ENCODE assay signal across 22 cellular contexts in the genomic region with DNA sequence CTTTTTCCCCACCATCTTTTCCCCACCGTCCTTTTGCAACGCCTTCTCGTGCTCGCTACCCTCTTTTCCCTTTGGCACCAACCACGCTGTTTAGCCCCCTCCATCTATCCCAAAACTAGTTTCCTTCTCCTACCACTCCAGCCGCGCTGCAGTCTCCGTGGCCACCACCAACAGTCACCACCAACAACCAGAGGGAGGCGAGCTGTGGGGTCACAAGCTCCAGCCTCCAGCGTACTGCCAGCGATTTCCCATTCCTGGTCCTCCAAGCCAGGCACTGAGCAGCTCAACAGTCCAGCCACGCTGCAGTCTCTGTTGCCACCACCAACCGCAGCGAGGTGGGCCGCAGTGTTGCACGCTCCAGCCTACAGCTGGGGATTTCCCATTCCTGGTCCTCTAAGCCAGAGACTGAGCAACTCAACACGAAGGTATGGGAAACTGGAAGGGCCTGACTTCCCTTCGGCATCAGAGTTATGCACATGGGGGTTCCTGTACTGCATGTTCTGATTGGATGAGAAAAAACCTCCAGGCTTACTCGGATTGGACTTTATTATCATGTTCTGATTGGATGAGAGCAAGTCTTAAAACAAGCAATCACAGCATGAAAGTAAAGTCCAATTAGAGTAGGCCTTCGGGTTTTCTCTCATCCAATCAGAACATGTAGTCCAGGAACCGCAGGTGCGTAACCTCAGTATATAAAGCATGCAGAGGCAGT.
"Had no signal": no experiment of that assay in that cellular context is flagged by ENCODE, and none has a peak within 500 bp of the region (broad histone marks: within the 10 kb centered on the region; RNA-seq: fewer than 3 reads in every experiment).

No MANE protein-coding gene starts in this region.

- H3K27ac Mint-ChIP-seq: activated naive CD4-positive, alpha-beta T cell treated with anti-CD3 and anti-CD28 coated beads, Interleukin-2, amount 50 U/mL, for 72 hours; activated T-helper 17 cell treated with anti-CD3 and anti-CD28 coated beads, Interleukin-2, amount 50 U/mL, for 72 hours; brain; dendritic cell treated with granulocyte-macrophage colony-stimulating factor and Interleukin-4, amounts not matched to agents 40 ng/mL and 50 ng/mL, for 4 days; natural killer cell; stimulated activated memory B cell treated with anti-CD40 and anti-IgM and Interleukin-4, amounts not matched to agents 10 μg/mL and 1 μg/mL and 100 μg/mL, for 72 hours; T-helper 2 cell treated with Interferon-gamma antibody and Interleukin-4, amounts not matched to agents 5 μg/mL and 100 μg/mL, for 36 hours had no signal

- ATAC-seq: activated naive CD4-positive, alpha-beta T cell treated with anti-CD3 and anti-CD28 coated beads, Interleukin-2, amount 50 U/mL, for 72 hours; activated T-helper 17 cell treated with anti-CD3 and anti-CD28 coated beads, Interleukin-2, amount 50 U/mL, for 72 hours; stimulated activated memory B cell treated with anti-CD40 and anti-IgM and Interleukin-4, amounts not matched to agents 10 μg/mL and 1 μg/mL and 100 μg/mL, for 72 hours had no signal

- H3K36me3 ChIP-seq: left ventricle myocardium inferior, neutrophil, ovary, prostate gland, right atrium auricular region, stomach, suprapubic skin, transverse colon had no signal

- DNase-seq: activated CD4-positive, CD25-positive, alpha-beta regulatory T cell treated with anti-CD3 and anti-CD28 coated beads, Interleukin-2, amount 50 U/mL, for 72 hours; activated T-cell treated with anti-CD3 and anti-CD28 coated beads, Interleukin-2, amount 50 U/mL, for 1 hour; aorta; effector CD8-positive, alpha-beta T cell; foreskin melanocyte; left ventricle myocardium inferior; midbrain; natural killer cell; ovary; stomach; transverse colon had no signal

- H3K9me3 ChIP-seq: left ventricle myocardium inferior, neutrophil, ovary, prostate gland, right atrium auricular region, stomach, suprapubic skin, transverse colon had no signal

- H3K36me3 Mint-ChIP-seq: activated naive CD4-positive, alpha-beta T cell treated with anti-CD3 and anti-CD28 coated beads, Interleukin-2, amount 50 U/mL, for 72 hours; brain; natural killer cell; stimulated activated memory B cell treated with anti-CD40 and anti-IgM and Interleukin-4, amounts not matched to agents 10 μg/mL and 1 μg/mL and 100 μg/mL, for 72 hours had no signal

- H3K27me3 ChIP-seq: ovary, right atrium auricular region had no signal

- H3K27ac ChIP-seq: left ventricle myocardium inferior, neutrophil, ovary, prostate gland, right atrium auricular region, stomach, suprapubic skin, transverse colon, VCaP had no signal

- H3K4me3 ChIP-seq: left ventricle myocardium inferior, ovary, prostate gland, right atrium auricular region, stomach, suprapubic skin, transverse colon had no signal

- H3K4me1 Mint-ChIP-seq: activated T-helper 17 cell treated with anti-CD3 and anti-CD28 coated beads, Interleukin-2, amount 50 U/mL, for 72 hours; brain; natural killer cell had no signal

- H3K4me3 Mint-ChIP-seq: activated T-helper 17 cell treated with anti-CD3 and anti-CD28 coated beads, Interleukin-2, amount 50 U/mL, for 72 hours; brain; dendritic cell treated with granulocyte-macrophage colony-stimulating factor and Interleukin-4, amounts not matched to agents 40 ng/mL and 50 ng/mL, for 4 days; natural killer cell; stimulated activated memory B cell treated with anti-CD40 and anti-IgM and Interleukin-4, amounts not matched to agents 10 μg/mL and 1 μg/mL and 100 μg/mL, for 72 hours; T-helper 2 cell treated with Interferon-gamma antibody and Interleukin-4, amounts not matched to agents 5 μg/mL and 100 μg/mL, for 36 hours had no signal

- H3K4me1 ChIP-seq: left ventricle myocardium inferior, prostate gland, right atrium auricular region, stomach, suprapubic skin, transverse colon had no signal

- H3K9me3 Mint-ChIP-seq: activated naive CD4-positive, alpha-beta T cell treated with anti-CD3 and anti-CD28 coated beads, Interleukin-2, amount 50 U/mL, for 72 hours; activated T-helper 17 cell treated with anti-CD3 and anti-CD28 coated beads, Interleukin-2, amount 50 U/mL, for 72 hours; brain; dendritic cell treated with granulocyte-macrophage colony-stimulating factor and Interleukin-4, amounts not matched to agents 40 ng/mL and 50 ng/mL, for 4 days; natural killer cell; stimulated activated memory B cell treated with anti-CD40 and anti-IgM and Interleukin-4, amounts not matched to agents 10 μg/mL and 1 μg/mL and 100 μg/mL, for 72 hours; T-helper 2 cell treated with Interferon-gamma antibody and Interleukin-4, amounts not matched to agents 5 μg/mL and 100 μg/mL, for 36 hours had no signal
